In the genomic region with DNA sequence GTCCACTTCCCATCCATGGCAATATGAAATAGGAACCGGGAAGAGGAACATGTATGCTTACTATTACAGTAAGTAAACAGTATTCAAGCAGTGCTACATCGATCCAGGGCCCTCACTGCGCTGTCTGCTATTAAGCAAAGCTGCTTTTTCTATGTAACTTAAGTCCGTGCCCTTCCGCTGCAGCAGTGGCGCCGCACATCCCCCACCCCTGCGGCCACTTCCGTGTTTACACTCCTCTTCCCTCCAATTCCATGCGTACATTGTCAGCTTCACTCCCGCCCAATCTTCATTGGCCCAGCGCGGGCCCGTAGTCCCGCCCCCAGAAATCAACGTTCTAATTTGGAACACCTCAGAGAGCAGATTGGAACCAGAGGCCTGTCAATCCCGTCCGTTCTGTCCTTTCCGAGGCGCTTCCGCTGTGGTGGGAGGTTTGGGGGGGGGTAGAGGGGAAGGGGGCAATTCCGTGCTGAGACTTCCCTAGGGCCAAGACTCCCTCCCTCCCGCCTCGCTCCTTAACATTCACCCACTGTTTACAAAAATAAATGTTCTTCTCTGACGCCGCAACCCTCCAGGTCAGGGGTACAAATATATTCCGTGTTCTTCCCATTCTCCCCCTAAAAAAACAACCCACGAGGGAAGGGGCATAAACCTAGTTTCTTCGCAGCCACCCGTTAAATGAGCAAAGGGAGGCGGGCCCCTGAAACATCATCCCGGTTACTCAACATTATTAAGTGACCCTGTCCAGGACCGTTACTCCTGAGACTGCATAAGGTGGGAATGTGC, we compare ENCODE assay signal across 8 cellular contexts.
DNase-seq lines count a peak whose midpoint lies in the region; ATAC-seq, FAIRE-seq and TF ChIP-seq lines count a peak whose summit lies in the region.

No MANE protein-coding gene starts in this region.

- H3K36me3 Mint-ChIP-seq in mesothelial cell of epicardium = no peaks in the 10 kb centered on the region

- H3K27ac Mint-ChIP-seq in mesothelial cell of epicardium = peak overlapping the region; percentile 100

- FAIRE-seq in endothelial cell of umbilical vein (lab: Jason Lieb, UNC) = peak; percentile 87

- H3K4me2 ChIP-seq in OCI-LY3 (ENCODE audit: low read length) (peak overlapping the region; percentile 84), endothelial cell of umbilical vein (ENCODE audit: insufficient read depth, low read length) (peak overlapping the region; percentile 93)

- H3K9ac ChIP-seq in OCI-LY3 (ENCODE audit: low read length) (peak overlapping the region; percentile 95), endothelial cell of umbilical vein (replicated peaks; ENCODE audit: extremely low read depth, insufficient read depth, low read length) (peak overlapping the region; percentile 97)

- peak overlapping the region; percentile 87 for H3K4me3 ChIP-seq in OCI-LY3 (ENCODE audit: low read length)
- H3K4me3 ChIP-seq in endothelial cell of umbilical vein (replicated peaks in 1 of 3; ENCODE audit: insufficient read depth in 1 of 3, low read depth in 1 of 3, low read length in 3 of 3) = peak overlapping the region; percentile 65 to 100 (median 87)

- BruUV-seq in endothelial cell of umbilical vein (replicated peaks; lab: Mats Ljungman, UMichigan) = TSS peak; percentile 74

- H3K4me1 ChIP-seq in OCI-LY3 (ENCODE audit: low read length) (peaks cover 17% of the 10 kb centered on the region), endothelial cell of umbilical vein (ENCODE audit: control insufficient read depth, extremely low read depth, insufficient read depth, low read length) (peaks cover 19% of the 10 kb centered on the region)

- H3K4me1 Mint-ChIP-seq in mesothelial cell of epicardium = peaks cover 32% of the 10 kb centered on the region

- H3K4me3 Mint-ChIP-seq in mesothelial cell of epicardium = peak overlapping the region; percentile 99

- dilution Hi-C loops in endothelial cell of umbilical vein (cut with MboI; ENCODE audit: extremely low pct_ligation_motif_present, low sequenced_read_pairs) = no loop called here

- peak; percentile 86 for ATAC-seq in GM21528 (IDR thresholded peaks at IDR 0.05; ENCODE audit: low FRiP score, unreplicated experiment)

- TF ChIP-seq POLR2A in endothelial cell of umbilical vein (IDR thresholded peaks at IDR 0.05; ENCODE audit: low read depth, low read length) = no peak

- POLR2A ChIA-PET in endothelial cell of umbilical vein (lab: Charles Lee) = interaction anchor here (0.7 to 1.0 kb wide), 3 partner anchors 9 to 217 kb away, joined by 3 to 11 read pairs (median 3); no protein-coding TSS in a partner anchor

- H3K79me2 ChIP-seq in OCI-LY3 (ENCODE audit: low read length) (peaks cover 61% of the 10 kb centered on the region), endothelial cell of umbilical vein (ENCODE audit: control insufficient read depth, insufficient read depth, low read length) (peaks cover 55% of the 10 kb centered on the region)

- H2AFZ ChIP-seq in OCI-LY3 (ENCODE audit: low read depth, low read length) (peak overlapping the region; percentile 68; the same call in 1 of the 2 replicates), endothelial cell of umbilical vein (ENCODE audit: low read depth, low read length) (peak overlapping the region; percentile 84)

- no peaks in the 10 kb centered on the region for H3K27me3 ChIP-seq in OCI-LY3 (ENCODE audit: low read depth, low read length)
- no peaks in the 10 kb centered on the region for H3K27me3 ChIP-seq in endothelial cell of umbilical vein (ENCODE audit: control insufficient read depth in 2 of 2, insufficient read depth in 2 of 2, low read length in 2 of 2)

- DNase-seq in DMS 273 treated with DMSO at 0.1 percent for 48 hours (lab: John Stamatoyannopoulos, UW) (peak; percentile 93), HuH-7.5 (ENCODE audit: low spot score) (peak; percentile 85), activated T-cell treated with anti-CD3 and anti-CD28 coated beads for 24 hours (ENCODE audit: low read depth) (peak; percentile 88), endothelial cell of umbilical vein (ENCODE audit: low read depth, low spot score) (peak; percentile 99), mesothelial cell of epicardium (ENCODE audit: low spot score in 2 of 2, unreplicated experiment in 2 of 2) (peak; percentile 73 to 88)
- peak; percentile 75 to 80 for DNase-seq in stimulated activated CD8-positive, alpha-beta memory T cell treated with anti-CD3 and anti-CD28 coated beads, Interleukin-15, amount 100 ng/mL, for 4 hours (ENCODE audit: low read depth in 2 of 2)

- H3K27ac ChIP-seq in OCI-LY3 (ENCODE audit: low read length) (peak overlapping the region; percentile 89), endothelial cell of umbilical vein (ENCODE audit: insufficient read depth, low read depth, low read length) (peak overlapping the region; percentile 85)

- intact Hi-C loops in endothelial cell of umbilical vein (cut with micrococcal nuclease) = loop anchor here (1.0 kb wide), 4 partner anchors 68 to 370 kb away; a partner anchor contains a TSS

- H3K9me1 ChIP-seq in endothelial cell of umbilical vein (replicated peaks; ENCODE audit: control insufficient read depth, extremely low read depth, insufficient read depth, low read length) = no peaks in the 10 kb centered on the region

- H3K9me3 Mint-ChIP-seq in mesothelial cell of epicardium = no peaks in the 10 kb centered on the region

- no peak for TF ChIP-seq CTCF in OCI-LY3 (IDR thresholded peaks at IDR 0.05; ENCODE audit: low read depth, low read length)
- TF ChIP-seq CTCF in endothelial cell of umbilical vein (IDR thresholded peaks at IDR 0.05; ENCODE audit: extremely low read depth in 1 of 2, insufficient read depth in 1 of 2, low read depth in 1 of 2, low read length in 2 of 2) = no peak
- TF ChIP-seq CTCF in mesothelial cell of epicardium (IDR thresholded peaks at IDR 0.05; ENCODE audit: unreplicated experiment) = no peak

- H3K36me3 ChIP-seq in OCI-LY3 (replicated peaks; ENCODE audit: low read depth, low read length) (peaks cover 6% of the 10 kb centered on the region), endothelial cell of umbilical vein (ENCODE audit: control insufficient read depth in 2 of 2, extremely low read depth in 1 of 2, insufficient read depth in 2 of 2, low read length in 2 of 2) (no peaks in the 10 kb centered on the region)

- H3K9me3 ChIP-seq in OCI-LY3 (ENCODE audit: insufficient read depth, low read length) (no peaks in the 10 kb centered on the region), endothelial cell of umbilical vein (replicated peaks; ENCODE audit: control insufficient read depth, insufficient read depth, low read length) (no peaks in the 10 kb centered on the region)

- CTCF ChIA-PET in endothelial cell of umbilical vein (lab: Charles Lee) = interaction anchor here (1.0 to 5.7 kb wide), 4 partner anchors 16 to 213 kb away, joined by 3 to 66 read pairs (median 4); no protein-coding TSS in a partner anchor

- peaks cover 41% of the 10 kb centered on the region for H4K20me1 ChIP-seq in OCI-LY3 (ENCODE audit: insufficient read depth, low read length)
- H4K20me1 ChIP-seq in endothelial cell of umbilical vein (replicated peaks; ENCODE audit: control insufficient read depth, extremely low read depth, insufficient read depth, low read length) = peaks cover 7% of the 10 kb centered on the region

- no peaks in the 10 kb centered on the region for H3K27me3 Mint-ChIP-seq in mesothelial cell of epicardium (ENCODE audit: low read depth)

TF ChIP-seq in endothelial cell of umbilical vein, 7 proteins besides CTCF, POLR2A, EP300 and RAD21:
- TF ChIP-seq MYC (IDR thresholded peaks at IDR 0.05; ENCODE audit: low read depth, low read length) (no peak), JUN (IDR thresholded peaks at IDR 0.05; ENCODE audit: borderline replicate concordance, insufficient read depth, insufficient read length, low read depth) (no peak), EZH2 (IDR thresholded peaks at IDR 0.05; ENCODE audit: borderline replicate concordance, low read depth, low read length, severe bottlenecking) (no peak), FOS (IDR thresholded peaks at IDR 0.05; ENCODE audit: borderline replicate concordance, insufficient read depth, low read length) (no peak), GATA2 (IDR thresholded peaks at IDR 0.05; ENCODE audit: insufficient read depth, insufficient read length, low read depth, low read length) (no peak), POLR2AphosphoS5 (IDR thresholded peaks at IDR 0.05; ENCODE audit: insufficient read depth, low read depth, low read length) (peak; percentile 66)
- TF ChIP-seq, protein P1, sequence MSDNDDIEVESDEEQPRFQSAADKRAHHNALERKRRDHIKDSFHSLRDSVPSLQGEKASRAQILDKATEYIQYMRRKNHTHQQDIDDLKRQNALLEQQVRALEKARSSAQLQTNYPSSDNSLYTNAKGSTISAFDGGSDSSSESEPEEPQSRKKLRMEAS (IDR thresholded peaks at IDR 0.05; ENCODE audit: insufficient read depth, insufficient read length) = peak; percentile 51

Comparison
In these comparisons a context has a peak if more than half of its experiments do, and no peak if none do; other contexts are left out.
1. Peak in every context shown above with its lines: DNase-seq, ATAC-seq, H3K4me3 ChIP-seq and H3K27ac ChIP-seq.